1 cellular context compared by ENCODE assay signal in the genomic region with DNA sequence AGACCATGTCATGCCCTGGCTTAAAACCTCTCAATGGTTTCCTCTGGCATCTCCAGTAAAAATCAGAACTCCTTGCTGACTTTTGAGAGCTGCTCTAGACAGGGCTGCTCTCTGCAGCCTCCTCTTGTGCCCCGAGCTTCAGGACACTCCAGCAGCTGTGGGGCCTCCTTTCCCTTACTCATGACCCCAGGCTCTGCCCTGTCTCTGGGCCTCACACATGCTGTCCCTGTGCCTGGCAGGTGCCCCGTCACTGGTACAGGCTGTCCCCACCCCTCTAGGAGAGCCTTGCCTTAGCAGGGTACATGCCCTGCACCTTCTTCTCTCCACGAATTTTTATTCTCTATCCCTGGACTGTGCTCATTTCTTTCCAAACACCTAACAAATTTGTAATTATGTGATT.
TF ChIP-seq lines count a peak whose summit lies in the region.

No MANE protein-coding gene starts in this region.

TF ChIP-seq in IMR-90, 13 proteins besides CTCF, POLR2A, EP300 and RAD21:
- no peak for TF ChIP-seq CEBPB (IDR thresholded peaks at IDR 0.05; ENCODE audit: low read depth, low read length)
- no peak for TF ChIP-seq RCOR1 (IDR thresholded peaks at IDR 0.05; ENCODE audit: insufficient replicate concordance, low read length)
- no peak for TF ChIP-seq FOS (IDR thresholded peaks at IDR 0.05; ENCODE audit: low read depth, low read length)
- no peak for TF ChIP-seq CHD1 (IDR thresholded peaks at IDR 0.05; ENCODE audit: low read depth, low read length)
- TF ChIP-seq, protein P1, sequence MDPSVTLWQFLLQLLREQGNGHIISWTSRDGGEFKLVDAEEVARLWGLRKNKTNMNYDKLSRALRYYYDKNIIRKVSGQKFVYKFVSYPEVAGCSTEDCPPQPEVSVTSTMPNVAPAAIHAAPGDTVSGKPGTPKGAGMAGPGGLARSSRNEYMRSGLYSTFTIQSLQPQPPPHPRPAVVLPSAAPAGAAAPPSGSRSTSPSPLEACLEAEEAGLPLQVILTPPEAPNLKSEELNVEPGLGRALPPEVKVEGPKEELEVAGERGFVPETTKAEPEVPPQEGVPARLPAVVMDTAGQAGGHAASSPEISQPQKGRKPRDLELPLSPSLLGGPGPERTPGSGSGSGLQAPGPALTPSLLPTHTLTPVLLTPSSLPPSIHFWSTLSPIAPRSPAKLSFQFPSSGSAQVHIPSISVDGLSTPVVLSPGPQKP (IDR thresholded peaks at IDR 0.05; ENCODE audit: borderline replicate concordance, low read depth, low read length) = no peak
- no peak for TF ChIP-seq NFE2L2 (IDR thresholded peaks at IDR 0.05; ENCODE audit: low read depth, low read length)
- TF ChIP-seq MAFK (IDR thresholded peaks at IDR 0.05; ENCODE audit: low read depth, low read length) = no peak
TF ChIP-seq in IMR-90: peak in this region for 0.
